17 cellular contexts compared by ENCODE assay signal in the genomic region with DNA sequence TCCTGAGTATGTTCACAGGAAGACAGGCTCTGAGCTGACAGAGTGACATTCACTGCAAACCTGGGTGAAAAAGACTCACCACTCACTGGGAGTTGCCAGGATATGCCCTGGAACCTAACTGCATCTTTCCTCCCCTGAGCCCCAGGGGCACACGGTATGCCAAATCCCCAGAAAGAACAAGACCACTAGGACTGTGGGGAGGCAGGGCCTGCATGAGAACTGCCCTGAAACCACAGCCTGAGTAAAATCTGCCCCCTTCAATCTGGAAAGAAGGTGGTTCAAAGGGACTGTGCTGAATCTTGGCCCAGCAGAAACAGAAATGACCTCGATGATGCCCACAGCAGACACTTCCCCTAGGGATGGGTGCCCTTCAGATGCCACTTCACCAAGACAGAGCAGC. TPM values are rescaled to one million over a fixed set of nuclear protein-coding genes. Genes with fewer than 3 reads are reported as not detected.
DNase-seq lines count a peak whose midpoint lies in the region; ATAC-seq, FAIRE-seq and TF ChIP-seq lines count a peak whose summit lies in the region.
"Had no signal": no experiment of that assay in that cellular context is flagged by ENCODE, and none has a peak within 500 bp of the region (broad histone marks: within the 10 kb centered on the region; RNA-seq: fewer than 3 reads in every experiment).

No MANE protein-coding gene starts in this region.

- peaks cover 12 to 30% of the 10 kb centered on the region in 2 experiments for H4K20me1 ChIP-seq in H1 (replicated peaks in 1 of 2; ENCODE audit: control insufficient read depth in 1 of 2, insufficient read depth in 2 of 2, low read length in 2 of 2)

- ATAC-seq in right cardiac atrium = no peak
- no peak for ATAC-seq in left cardiac atrium
- ATAC-seq in GM21825 (IDR thresholded peaks at IDR 0.05; ENCODE audit: unreplicated experiment) = no peak
- no peak for ATAC-seq in activated T-cell treated with anti-CD3 and anti-CD28 coated beads, Interleukin-2, amount 50 U/mL, for 72 hours (replicated peaks in 1 of 2)
- ATAC-seq in HG03469 (IDR thresholded peaks at IDR 0.05; ENCODE audit: unreplicated experiment) = no peak
- ATAC-seq: SK-N-SH treated with all-trans-retinoic acid at 6 μM for 48 hours had no signal

- no peak overlapping the region for H2AK5ac ChIP-seq in H1 (ENCODE audit: low read depth, low read length)

- TF ChIP-seq EP300 in H1 (IDR thresholded peaks at IDR 0.05; ENCODE audit: borderline replicate concordance in 1 of 2, low read depth in 2 of 2, low read length in 2 of 2) = no peak

- no peak overlapping the region for H2BK120ac ChIP-seq in H1 (replicated peaks; ENCODE audit: low read depth, low read length)

- H3K56ac ChIP-seq in H1 (replicated peaks; ENCODE audit: insufficient read length, low read depth, low read length) = no peak overlapping the region

- H3K4me1 Mint-ChIP-seq in activated T-cell treated with anti-CD3 and anti-CD28 coated beads, Interleukin-2, amount 50 U/mL, for 72 hours (ENCODE audit: low read depth) = peaks cover 99% of the 10 kb centered on the region

- H3K23ac ChIP-seq in H1 (ENCODE audit: insufficient read length) = no peak overlapping the region

- peaks cover 17% of the 10 kb centered on the region for H3K79me1 ChIP-seq in H1 (ENCODE audit: low read depth, low read length)

- H3K36me3 ChIP-seq in H1 (ENCODE audit: control insufficient read depth in 2 of 4, insufficient read depth in 4 of 4, low read length in 3 of 4) = no peaks in the 10 kb centered on the region
- H3K36me3 ChIP-seq: thoracic aorta had no signal

- no peak overlapping the region for H2BK20ac ChIP-seq in H1 (ENCODE audit: low read length)

- no peak overlapping the region for H4K5ac ChIP-seq in H1 (ENCODE audit: insufficient read length, low read depth, low read length)

- peaks cover 4% of the 10 kb centered on the region; the same call in 1 of the 2 replicates for H3K23me2 ChIP-seq in H1 (ENCODE audit: low read depth, low read length)

- peaks cover 19% of the 10 kb centered on the region for H3K27me3 Mint-ChIP-seq in activated T-cell treated with anti-CD3 and anti-CD28 coated beads, Interleukin-2, amount 50 U/mL, for 72 hours (ENCODE audit: low read depth)

- H3K4me1 ChIP-seq in right cardiac atrium (ENCODE audit: control insufficient read depth, insufficient read depth, low read length) (peaks cover 47% of the 10 kb centered on the region), H1 (replicated peaks in 1 of 4; ENCODE audit: control insufficient read depth in 3 of 4, insufficient read depth in 4 of 4, low read length in 3 of 4) (peaks cover 28 to 46% (median 30%) of the 10 kb centered on the region in 4 experiments)

- H2BK5ac ChIP-seq in H1 (ENCODE audit: low read depth, low read length) = no peak overlapping the region

- no peak overlapping the region for H3K4ac ChIP-seq in H1 (replicated peaks; ENCODE audit: insufficient read length, low read depth, low read length)

- no peak overlapping the region for H2AFZ ChIP-seq in H1 (ENCODE audit: low read length)

- no peak for TF ChIP-seq POLR2A in H1 (IDR thresholded peaks at IDR 0.05; ENCODE audit: control extremely low read depth in 1 of 2, low read depth in 2 of 2, low read length in 2 of 2)

- WGBS in right cardiac atrium = 52% methylated on average over 2 of the region's 2 CpGs
- WGBS in H1 (ENCODE audit: extremely low coverage in 1 of 2, insufficient coverage in 1 of 2, insufficient read length in 1 of 2, insufficient replicate concordance in 2 of 2, low coverage in 1 of 2, low lambda C conversion rate in 2 of 2, missing lambda C conversion rate in 1 of 2), 2 experiments = 77% methylated on average over 2 of the region's 2 CpGs; no CpG with 5 or more reads in 1 of the 2 experiments

- no peak overlapping the region for H3K4me3 ChIP-seq in right cardiac atrium (ENCODE audit: low read length)
- no peak overlapping the region for H3K4me3 ChIP-seq in H1 (ENCODE audit: extremely low read depth in 1 of 4, insufficient read depth in 2 of 4, low read depth in 3 of 4, low read length in 4 of 4)
- H3K4me3 ChIP-seq: thoracic aorta had no signal

- H3K14ac ChIP-seq in H1 (ENCODE audit: insufficient read length) = no peak overlapping the region

- peak overlapping the region; percentile 57 for H3K27ac ChIP-seq in right cardiac atrium (ENCODE audit: low read length)
- H3K27ac ChIP-seq in H1 (ENCODE audit: low read depth, low read length) = no peak overlapping the region

- DNase-seq in right cardiac atrium (no peak), left cardiac atrium (no peak), H1 (ENCODE audit: low read depth in 1 of 2, low spot score in 2 of 2) (peak in 1 of 2 experiments; percentile 38), pons (ENCODE audit: low spot score) (peak; percentile 14), SW480 (ENCODE audit: low spot score) (no peak)
- DNase-seq in activated T-cell treated with anti-CD3 and anti-CD28 coated beads, Interleukin-2, amount 50 U/mL, for 72 hours = no peak
- DNase-seq: activated CD4-positive, alpha-beta T cell treated with anti-CD3 and anti-CD28 coated beads for 48 hours; activated gamma-delta T cell; central memory CD4-positive, alpha-beta T cell; islet precursor cell; NCI-H446 treated with DMSO at 0.1 percent for 48 hours; nucleus accumbens; stimulated activated CD4-positive, alpha-beta T cell treated with anti-CD3 and anti-CD28 coated beads, Interleukin-4, amount 100 ng/mL, for 4 hours had no signal

- POLR2A ChIA-PET in H1 (lab: Charles Lee; ENCODE audit: partially characterized antibody) = no interaction called here

- H3K9me3 Mint-ChIP-seq in activated T-cell treated with anti-CD3 and anti-CD28 coated beads, Interleukin-2, amount 50 U/mL, for 72 hours = no peaks in the 10 kb centered on the region

- H3K9ac ChIP-seq in H1 (replicated peaks in 1 of 4; ENCODE audit: extremely low read depth in 1 of 4, low read depth in 3 of 4, low read length in 3 of 4) = no peak overlapping the region

- H4K8ac ChIP-seq in H1 (ENCODE audit: extremely low read depth, insufficient read depth, low read length) = no peak overlapping the region

- H3K4me2 ChIP-seq in H1 (ENCODE audit: insufficient read depth in 1 of 2, low read depth in 2 of 2, low read length in 2 of 2) = 0 out of 4 replicates have a peak overlapping the region, but pooled peaks of 1 of the 2 experiments have one; percentile 22

- peak overlapping the region in 1 of 2 donors; percentile 19 for H3K4me3 Mint-ChIP-seq in activated T-cell treated with anti-CD3 and anti-CD28 coated beads, Interleukin-2, amount 50 U/mL, for 72 hours

- H3K36me3 Mint-ChIP-seq in activated T-cell treated with anti-CD3 and anti-CD28 coated beads, Interleukin-2, amount 50 U/mL, for 72 hours (ENCODE audit: insufficient read depth in 2 of 2) = peaks cover 4 to 6% of the 10 kb centered on the region in 2 donors

- no peak for TF ChIP-seq CTCF in H1 (IDR thresholded peaks at IDR 0.05; ENCODE audit: control extremely low read depth in 1 of 3, insufficient read depth in 1 of 3, low read depth in 1 of 3, low read length in 3 of 3)

- no peak for TF ChIP-seq RAD21 in H1 (IDR thresholded peaks at IDR 0.05 in 1 of 2, conservative IDR thresholded peaks at IDR 0.05 in 1 of 2; ENCODE audit: low read depth in 2 of 2, low read length in 2 of 2)

- no peak overlapping the region for H2BK12ac ChIP-seq in H1 (ENCODE audit: low read depth, low read length)

- no peak overlapping the region for H3K18ac ChIP-seq in H1 (ENCODE audit: extremely low read depth, low read length)

- no peak overlapping the region for H3K27ac Mint-ChIP-seq in activated T-cell treated with anti-CD3 and anti-CD28 coated beads, Interleukin-2, amount 50 U/mL, for 72 hours

- peak overlapping the region; percentile 9; the same call in 1 of the 2 replicates for H2BK15ac ChIP-seq in H1 (ENCODE audit: low read length)

- H3K79me2 ChIP-seq in H1 (ENCODE audit: control insufficient read depth in 1 of 2, insufficient read depth in 2 of 2, low read length in 2 of 2) = peaks cover 0 to 14% of the 10 kb centered on the region in 2 experiments; a peak in 2 of 4 replicates

- no peak for FAIRE-seq in H1 (lab: Jason Lieb, UNC)

- intact Hi-C loops in right cardiac atrium (cut with DNase I) = loop anchor here in 3 of 4 donors (5.0 to 10.0 kb wide), 2 partner anchors 35 to 53 kb away; no protein-coding TSS in a partner anchor
- intact Hi-C loops in left cardiac atrium (cut with DNase I) = loop anchor here in 1 of 2 donors (10.0 kb wide), 1 partner anchor 53 kb away; no protein-coding TSS in a partner anchor

- no peaks in the 10 kb centered on the region for H3K9me3 ChIP-seq in right cardiac atrium (ENCODE audit: control insufficient read depth, low read length)
- no peaks in the 10 kb centered on the region for H3K9me3 ChIP-seq in H1 (ENCODE audit: insufficient read depth in 2 of 2, low read depth in 1 of 2, low read length in 1 of 2)
- H3K9me3 ChIP-seq: thoracic aorta had no signal

- H3K27me3 ChIP-seq in right cardiac atrium (ENCODE audit: control insufficient read depth, insufficient read depth) = no peaks in the 10 kb centered on the region
- peaks cover 1 to 12% (median 9%) of the 10 kb centered on the region in 4 experiments; a peak in 6 of 7 replicates for H3K27me3 ChIP-seq in H1 (replicated peaks in 1 of 4; ENCODE audit: control insufficient read depth in 3 of 4, extremely low read depth in 1 of 4, insufficient read depth in 3 of 4, low read length in 3 of 4)

- CTCF ChIA-PET in H1 (lab: Charles Lee; ENCODE audit: partially characterized antibody) = interaction anchor here (1.5 kb wide), 1 partner anchor 89 kb away, joined by 5 read pairs; no protein-coding TSS in a partner anchor

- H4K91ac ChIP-seq in H1 (replicated peaks; ENCODE audit: insufficient read length, low read length) = no peak overlapping the region

RNA-seq across cellular contexts. Expression of a gene that starts 6.5 kb away (rescaled TPM):
- total RNA-seq in right cardiac atrium = 10 to 100 TPM; 34.6 to 58.3 (median 49.8) TPM
- 39.5 TPM for polyA plus RNA-seq in right cardiac atrium
- 10 to 100 TPM; 23.3 to 31.4 TPM for total RNA-seq in left cardiac atrium
- 13.9 and 14.4 TPM in 2 replicates for total RNA-seq in H1 (2021; fragmentation: NEBNext Ultra II Directional; extraction: Animal tissue kit (Norgen Biotek cat#: 25700))
- polyA plus RNA-seq in H1 (2011; rRNA removed) = 5.3 and 7.9 TPM in 2 replicates
- 6.9 TPM for polyA plus RNA-seq in H1 (2011; cell fraction: cytosol; rRNA removed)
- polyA plus RNA-seq in H1 (2011; cell fraction: nucleus; rRNA removed) = 9.7 TPM
- polyA plus RNA-seq in H1 (2012, experiment 1 of 2) = 6.0 to 8.9 TPM (median 8.6 TPM) in 4 replicates
- polyA plus RNA-seq in H1 (2012, experiment 2 of 2) = 7.8 TPM
- 5.2 TPM for polyA plus RNA-seq in H1 (2013, experiment 1 of 2)
- 5.4 TPM for polyA plus RNA-seq in H1 (2013, experiment 2 of 2)
- 15.9 and 18.0 TPM in 2 replicates for polyA minus RNA-seq in H1 (2011; rRNA and poly(A)+ RNA removed)
- polyA minus RNA-seq in H1 (2011; cell fraction: cytosol; rRNA and poly(A)+ RNA removed) = 13.6 TPM
- polyA minus RNA-seq in H1 (2011; cell fraction: nucleus; rRNA and poly(A)+ RNA removed) = 14.8 TPM
- total RNA-seq in activated T-cell treated with anti-CD3 and anti-CD28 coated beads, Interleukin-2, amount 50 U/mL, for 72 hours = 10 to 100 TPM; 30.0 to 37.7 TPM

RNA-seq across cellular contexts. Expression of a gene that starts 54.0 kb away (rescaled TPM):
- total RNA-seq in right cardiac atrium (10 to 100 TPM; 10.6 to 14.5 (median 12.2) TPM), left cardiac atrium (10 to 100 TPM; 11.5 to 12.8 TPM)
- polyA plus RNA-seq in right cardiac atrium (8.9 TPM), H1 (2011; rRNA removed) (7.5 and 9.8 TPM in 2 replicates)
- total RNA-seq in H1 (2021; fragmentation: NEBNext Ultra II Directional; extraction: Animal tissue kit (Norgen Biotek cat#: 25700)) = 19.8 and 26.8 TPM in 2 replicates
- 16.1 TPM for polyA plus RNA-seq in H1 (2011; cell fraction: cytosol; rRNA removed)
- 5.5 TPM for polyA plus RNA-seq in H1 (2011; cell fraction: nucleus; rRNA removed)
- polyA plus RNA-seq in H1 (2012, experiment 1 of 2) = 11.7 to 18.2 TPM (median 14.2 TPM) in 4 replicates
- polyA plus RNA-seq in H1 (2012, experiment 2 of 2) = 2.9 TPM
- 12.8 TPM for polyA plus RNA-seq in H1 (2013, experiment 1 of 2)
- 13.7 TPM for polyA plus RNA-seq in H1 (2013, experiment 2 of 2)
- polyA minus RNA-seq in H1 (2011; rRNA and poly(A)+ RNA removed) = 9.3 and 10.1 TPM in 2 replicates
- polyA minus RNA-seq in H1 (2011; cell fraction: cytosol; rRNA and poly(A)+ RNA removed) = 10.4 TPM
- polyA minus RNA-seq in H1 (2011; cell fraction: nucleus; rRNA and poly(A)+ RNA removed) = 26.8 TPM
- total RNA-seq in activated T-cell treated with anti-CD3 and anti-CD28 coated beads, Interleukin-2, amount 50 U/mL, for 72 hours = 10 to 100 TPM; 25.4 to 29.4 TPM
